27 cellular contexts compared by ENCODE assay signal in genomic region chr19:35675589-35676140, GRCh38. TPM values are rescaled to one million over a fixed set of nuclear protein-coding genes. Genes with fewer than 3 reads are reported as not detected.
"Had no signal": no experiment of that assay in that cellular context is flagged by ENCODE, and none has a peak within 500 bp of the region (broad histone marks: within the 10 kb centered on the region; RNA-seq: fewer than 3 reads in every experiment).

No MANE protein-coding gene starts in this region.

- ATAC-seq: activated T-cell treated with anti-CD3 and anti-CD28 coated beads, Interleukin-2, amount 50 U/mL, for 72 hours; body of pancreas had no signal

- H3K27me3 ChIP-seq: body of pancreas, Peyer's patch had no signal

- DNase-seq: activated CD4-positive, alpha-beta memory T cell treated with anti-CD3 and anti-CD28 coated beads for 36 hours; activated CD4-positive, alpha-beta T cell treated with anti-CD3 and anti-CD28 coated beads, Interleukin-2, amount 10 ng/mL, durations not matched to agents 7 days and 5 days; activated CD4-positive, CD25-positive, alpha-beta regulatory T cell; activated CD8-positive, alpha-beta memory T cell treated with anti-CD3 and anti-CD28 coated beads, Interleukin-2, amount 50 U/mL, for 4 hours; activated naive CD4-positive, alpha-beta T cell treated with anti-CD3 and anti-CD28 coated beads, Interleukin-2, amount 50 U/mL, for 16 hours; activated T-cell treated with anti-CD3 and anti-CD28 coated beads, Interleukin-2, amount 50 U/mL, for 72 hours; amniotic stem cell; body of pancreas; central memory CD4-positive, alpha-beta T cell; MG63; MV-4-11; NCI-H1092 treated with DMSO at 0.1 percent for 48 hours; NCI-H1417 treated with DMSO at 0.1 percent for 48 hours; NCI-H1694; NCI-H2029; NCI-H2107; NCI-H510A treated with DMSO at 0.1 percent for 48 hours; Peyer's patch; Right ventricle myocardium superior; SJCRH30; SK-N-SH; T-helper 1 cell had no signal

- H3K27ac Mint-ChIP-seq: activated CD4-positive, alpha-beta memory T cell treated with anti-CD3 and anti-CD28 coated beads for 36 hours; activated CD4-positive, alpha-beta T cell treated with anti-CD3 and anti-CD28 coated beads, Interleukin-2, amount 10 ng/mL, durations not matched to agents 7 days and 5 days; activated T-cell treated with anti-CD3 and anti-CD28 coated beads, Interleukin-2, amount 50 U/mL, for 72 hours had no signal

- H3K4me2 ChIP-seq: SK-N-SH had no signal

- H3K4me1 ChIP-seq: ascending aorta, SJCRH30 had no signal

- H3K9ac ChIP-seq: SK-N-SH had no signal

- H3K9me3 Mint-ChIP-seq: activated CD4-positive, alpha-beta memory T cell treated with anti-CD3 and anti-CD28 coated beads for 36 hours; activated CD4-positive, alpha-beta T cell treated with anti-CD3 and anti-CD28 coated beads, Interleukin-2, amount 10 ng/mL, durations not matched to agents 7 days and 5 days; activated T-cell treated with anti-CD3 and anti-CD28 coated beads, Interleukin-2, amount 50 U/mL, for 72 hours had no signal

- H3K36me3 ChIP-seq: ascending aorta, MG63, Peyer's patch, SJCRH30 had no signal

- FAIRE-seq: bronchial epithelial cell had no signal

- H3K36me3 Mint-ChIP-seq: activated CD4-positive, alpha-beta memory T cell treated with anti-CD3 and anti-CD28 coated beads for 36 hours had no signal

- H3K9me3 ChIP-seq: ascending aorta, body of pancreas, MG63, Peyer's patch, SJCRH30, SK-N-SH had no signal

- H3K4me3 ChIP-seq: ascending aorta, body of pancreas, MG63, Peyer's patch, SJCRH30 had no signal

- H3K27ac ChIP-seq: ascending aorta, body of pancreas, Peyer's patch, RWPE1, SJCRH30, VCaP had no signal

- H3K4me3 Mint-ChIP-seq: activated CD4-positive, alpha-beta memory T cell treated with anti-CD3 and anti-CD28 coated beads for 36 hours; activated CD4-positive, alpha-beta T cell treated with anti-CD3 and anti-CD28 coated beads, Interleukin-2, amount 10 ng/mL, durations not matched to agents 7 days and 5 days; activated T-cell treated with anti-CD3 and anti-CD28 coated beads, Interleukin-2, amount 50 U/mL, for 72 hours had no signal

RNA-seq across cellular contexts. Expression of gene UPK1A, which starts 9.3 kb away (rescaled TPM):
- total RNA-seq: ascending aorta, body of pancreas, bronchial epithelial cell, Peyer's patch, Right ventricle myocardium superior, SJCRH30 had no signal

RNA-seq across cellular contexts. Expression of gene ZBTB32, which starts 28.7 kb away (rescaled TPM):
- total RNA-seq: ascending aorta, body of pancreas, bronchial epithelial cell, chondrocyte, Right ventricle myocardium superior, SJCRH30 had no signal
- polyA plus RNA-seq: SK-N-SH had no signal

RNA-seq across cellular contexts. Expression of gene ETV2, which starts 34.1 kb away (rescaled TPM):
- total RNA-seq: body of pancreas had no signal
